In the genomic region with DNA sequence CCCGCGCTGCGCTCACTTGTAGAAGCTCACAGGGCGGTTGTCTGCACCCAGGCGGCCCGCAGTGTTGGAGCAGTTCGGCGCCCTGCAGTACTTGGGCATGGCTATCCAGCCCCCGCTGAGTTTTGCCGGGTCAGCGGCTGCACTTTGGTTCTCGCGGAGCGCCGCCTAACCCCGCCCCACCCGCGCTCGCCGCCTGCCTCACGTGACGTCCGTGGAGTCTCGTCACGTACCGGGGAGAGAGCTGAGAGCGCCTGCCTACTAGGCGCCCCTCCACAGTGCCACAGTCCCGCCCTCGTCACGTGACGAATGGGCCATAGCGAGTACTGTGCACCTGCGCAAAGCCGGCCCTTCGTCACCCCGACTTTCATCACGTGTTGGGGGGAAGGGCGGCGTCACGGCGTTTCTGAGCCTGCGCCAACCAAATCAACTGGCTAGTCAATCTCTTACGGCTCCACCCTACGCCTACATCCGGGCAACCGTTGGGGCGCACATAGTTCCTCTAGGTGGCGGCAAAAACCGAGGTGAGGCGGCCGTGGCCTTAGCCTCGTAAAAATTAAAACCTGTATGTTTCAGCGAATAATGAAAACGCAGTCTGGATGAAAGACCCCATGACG, we compare ENCODE assay signal across 8 cellular contexts. TPM values are rescaled to one million over a fixed set of nuclear protein-coding genes. Genes with fewer than 3 reads are reported as not detected.
A peak's percentile ranks its signal among the peaks of the same experiment; 100 is the strongest.
DNase-seq lines count a peak whose midpoint lies in the region; ATAC-seq, FAIRE-seq and TF ChIP-seq lines count a peak whose summit lies in the region.

A gene with protein sequence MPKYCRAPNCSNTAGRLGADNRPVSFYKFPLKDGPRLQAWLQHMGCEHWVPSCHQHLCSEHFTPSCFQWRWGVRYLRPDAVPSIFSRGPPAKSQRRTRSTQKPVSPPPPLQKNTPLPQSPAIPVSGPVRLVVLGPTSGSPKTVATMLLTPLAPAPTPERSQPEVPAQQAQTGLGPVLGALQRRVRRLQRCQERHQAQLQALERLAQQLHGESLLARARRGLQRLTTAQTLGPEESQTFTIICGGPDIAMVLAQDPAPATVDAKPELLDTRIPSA (minus strand): TSS at position 167 of the 614 bp plus-strand sequence. CDS start 68 bp downstream, at position 99.

- H3K4me1 ChIP-seq in smooth muscle cell (ENCODE audit: low read depth) = peaks cover 8% of the 10 kb centered on the region

- peak; percentile 99 for DNase-seq in AG04450 (ENCODE audit: low read depth, low spot score)
- DNase-seq in NCI-H2196 (lab: John Stamatoyannopoulos, UW; ENCODE audit: unreplicated experiment) = peak; percentile 98
- peak; percentile 99 for DNase-seq in WERI-Rb-1
- DNase-seq in bronchial epithelial cell (ENCODE audit: low read depth) = peak; percentile 95
- peak; percentile 98 for DNase-seq in iPS-NIHi7 (ENCODE audit: extremely low spot score)
- peak; percentile 98 for DNase-seq in smooth muscle cell (lab: John Stamatoyannopoulos, UW; ENCODE audit: unreplicated experiment)

- H3K9me3 ChIP-seq in AG04450 (ENCODE audit: control insufficient read depth, insufficient read depth, low read length) = no peaks in the 10 kb centered on the region; the same call in 1 of the 2 replicates
- no peaks in the 10 kb centered on the region for H3K9me3 ChIP-seq in WERI-Rb-1 (ENCODE audit: severe bottlenecking)
- H3K9me3 ChIP-seq in smooth muscle cell (replicated peaks; ENCODE audit: low read depth) = no peaks in the 10 kb centered on the region

- whole genome bisulfite sequencing in smooth muscle cell (ENCODE audit: low lambda C conversion rate) = under 1% methylated on average over 53 of the region's 56 CpGs

- H3K4me2 ChIP-seq in smooth muscle cell = peak within 1 kb of the TSS; percentile 94

- peaks cover 16% of the 10 kb centered on the region for H3K79me2 ChIP-seq in smooth muscle cell (ENCODE audit: low read depth)

- peak within 1 kb of the TSS; percentile 94 for H2AFZ ChIP-seq in smooth muscle cell (ENCODE audit: low read depth)

- H4K20me1 ChIP-seq in smooth muscle cell (ENCODE audit: low read depth) = no peaks in the 10 kb centered on the region

- H3K27ac ChIP-seq in AG04450 (ENCODE audit: low read depth, low read length) (peak within 1 kb of the TSS; percentile 97), WERI-Rb-1 (peak within 1 kb of the TSS; percentile 90), smooth muscle cell (ENCODE audit: low read depth) (peak within 1 kb of the TSS; percentile 90)

- POLR2A ChIA-PET in AG04450 (lab: Yijun Ruan, JAX) = interaction anchor here (0.7 to 1.5 kb wide), 7 partner anchors 10 to 74 kb away, joined by 3 to 10 read pairs (median 7); a partner anchor contains a TSS

- peak; percentile 75 for ATAC-seq in GM18870 (IDR thresholded peaks at IDR 0.05; ENCODE audit: unreplicated experiment)
- peak; percentile 70 for ATAC-seq in HG03135 (IDR thresholded peaks at IDR 0.05; ENCODE audit: unreplicated experiment)

- H3K36me3 ChIP-seq in WERI-Rb-1 (peaks cover 11% of the 10 kb centered on the region), bronchial epithelial cell (ENCODE audit: control insufficient read depth, insufficient read depth, low read length) (no peaks in the 10 kb centered on the region), smooth muscle cell (ENCODE audit: low read depth) (no peaks in the 10 kb centered on the region)

- peak within 1 kb of the TSS; percentile 83 for H3K4me3 ChIP-seq in AG04450 (ENCODE audit: low read depth, low read length)
- peak within 1 kb of the TSS; percentile 72 for H3K4me3 ChIP-seq in WERI-Rb-1 (ENCODE audit: low read depth, low read length)
- H3K4me3 ChIP-seq in bronchial epithelial cell (ENCODE audit: low read depth, low read length) = peak within 1 kb of the TSS; percentile 61
- H3K4me3 ChIP-seq in smooth muscle cell = peak within 1 kb of the TSS; percentile 84

- FAIRE-seq in bronchial epithelial cell (lab: Jason Lieb, UNC) = no peak

- H3K9ac ChIP-seq in smooth muscle cell (ENCODE audit: low read depth) = peak within 1 kb of the TSS; percentile 83

- H3K27me3 ChIP-seq in AG04450 (ENCODE audit: control insufficient read depth, insufficient read depth, low read length) = no peaks in the 10 kb centered on the region
- H3K27me3 ChIP-seq in WERI-Rb-1 (ENCODE audit: insufficient read depth, low read depth, severe bottlenecking) = no peaks in the 10 kb centered on the region
- no peaks in the 10 kb centered on the region for H3K27me3 ChIP-seq in bronchial epithelial cell (ENCODE audit: control insufficient read depth, insufficient read depth, low read length)
- no peaks in the 10 kb centered on the region for H3K27me3 ChIP-seq in smooth muscle cell (ENCODE audit: low read depth)

- CTCF ChIA-PET in AG04450 (lab: Charles Lee) = interaction anchor here (0.9 to 1.7 kb wide), 6 partner anchors 10 to 116 kb away, joined by 3 to 5 read pairs (median 3); no protein-coding TSS in a partner anchor

- TF ChIP-seq CTCF in AG04450 (IDR thresholded peaks at IDR 0.05; ENCODE audit: low read depth, low read length) = peak; percentile 60
- TF ChIP-seq CTCF in WERI-Rb-1 (IDR thresholded peaks at IDR 0.05; ENCODE audit: low read depth, low read length) = peak; percentile 34; the same call in 1 of the 2 replicates
- TF ChIP-seq CTCF in bronchial epithelial cell (IDR thresholded peaks at IDR 0.05; ENCODE audit: insufficient read depth, low read length, severe bottlenecking) = peak; percentile 60
- peak; percentile 34 for TF ChIP-seq CTCF in smooth muscle cell (IDR thresholded peaks at IDR 0.05; ENCODE audit: borderline replicate concordance, insufficient read depth, poor library complexity, severe bottlenecking)

- H3F3A ChIP-seq in smooth muscle cell (ENCODE audit: low read depth) = peaks cover 6% of the 10 kb centered on the region

RNA-seq across cellular contexts. Expression of the gene that starts here (rescaled TPM):
- polyA plus RNA-seq in AG04450 (2011; rRNA removed) (3.9 and 5.6 TPM in 2 replicates), smooth muscle cell (13.1 and 22.9 TPM in 2 replicates)
- polyA minus RNA-seq in AG04450 (2011; rRNA and poly(A)+ RNA removed) = 2.6 and 3.1 TPM in 2 replicates
- total RNA-seq in bronchial epithelial cell (2.0 and 2.1 TPM in 2 replicates), smooth muscle cell (9.3 and 13.1 TPM in 2 replicates)

Comparison
In these comparisons a context has a peak if more than half of its experiments do, and no peak if none do; other contexts are left out.
1. Peak in every context shown above with its lines: DNase-seq, ATAC-seq, H3K4me3 ChIP-seq and H3K27ac ChIP-seq.